23 cellular contexts compared by ENCODE assay signal in the genomic region with DNA sequence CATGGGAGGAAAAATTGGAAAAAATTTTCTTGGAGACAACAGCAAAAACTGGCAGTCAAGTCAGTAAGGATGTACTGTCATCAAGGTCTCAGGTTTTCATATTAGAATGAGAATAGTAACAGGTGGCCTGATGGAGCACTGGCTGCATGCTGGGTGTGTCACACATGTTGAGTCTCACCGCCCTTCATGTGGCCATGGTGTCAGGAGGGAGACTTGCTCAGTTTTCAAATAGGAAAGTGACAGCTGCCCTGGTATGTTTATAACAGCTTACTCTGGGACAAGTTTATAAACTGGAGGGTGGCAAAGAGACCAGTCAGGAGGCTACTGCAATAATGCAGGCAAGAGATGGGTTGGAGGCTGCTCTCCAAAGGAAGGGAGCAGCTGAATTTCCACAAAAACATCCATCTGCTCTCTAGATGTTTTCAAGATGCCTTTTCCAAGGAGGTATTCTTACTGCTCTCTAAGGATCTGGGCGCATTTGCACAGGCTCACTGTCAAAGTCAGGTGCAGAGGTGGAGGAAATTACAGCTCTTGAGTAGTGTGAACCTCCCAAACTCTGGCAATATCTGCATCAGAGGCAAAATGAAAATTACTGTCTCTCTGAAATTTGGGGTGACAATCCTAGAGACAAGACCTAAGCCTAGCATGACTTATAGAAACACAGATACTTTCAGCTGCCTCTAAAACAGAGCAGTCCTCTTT.
"Had no signal": no experiment of that assay in that cellular context is flagged by ENCODE, and none has a peak within 500 bp of the region (broad histone marks: within the 10 kb centered on the region; RNA-seq: fewer than 3 reads in every experiment).

No MANE protein-coding gene starts in this region.

- H3K27ac ChIP-seq: KMS-11, RWPE1 had no signal

- H3K9ac ChIP-seq: KMS-11 had no signal

- DNase-seq: activated CD4-positive, alpha-beta T cell treated with anti-CD3 and anti-CD28 coated beads for 4 hours; activated CD8-positive, alpha-beta memory T cell treated with anti-CD3 and anti-CD28 coated beads, Interleukin-2, amount 50 U/mL, for 4 hours; activated CD8-positive, alpha-beta T cell treated with anti-CD3 and anti-CD28 coated beads for 36 hours; activated gamma-delta T cell treated with Interleukin-2 at 50 U/mL for 16 hours; activated naive CD4-positive, alpha-beta T cell treated with anti-CD3 and anti-CD28 coated beads, Interleukin-2, amount 10 ng/mL, durations not matched to agents 7 days and 5 days; activated naive CD8-positive, alpha-beta T cell treated with anti-CD3 and anti-CD28 coated beads for 36 hours; activated T-cell treated with anti-CD3 and anti-CD28 coated beads, Interleukin-2, amount 50 U/mL, for 72 hours; MV-4-11; NCI-H1092 treated with DMSO at 0.1 percent for 48 hours; NCI-H1694; NCI-H2029; NCI-H2107; NCI-H2227 treated with DMSO at 0.1 percent for 48 hours; NCI-H446 treated with DMSO at 0.1 percent for 48 hours; NCI-H524 treated with DMSO at 0.1 percent for 48 hours; NK-92 treated with Interleukin-12 subunit alpha and Interleukin-12 subunit beta, amount 100 ng/mL, for 24 hours; OCI-M1; Right ventricle myocardium superior had no signal

- H3K4me2 ChIP-seq: KMS-11 had no signal

- ATAC-seq: activated CD4-positive, CD25-positive, alpha-beta regulatory T cell treated with anti-CD3 and anti-CD28 coated beads, Interleukin-2, amount 50 U/mL, for 24 hours; activated CD8-positive, alpha-beta T cell treated with anti-CD3 and anti-CD28 coated beads for 36 hours; activated T-cell treated with anti-CD3 and anti-CD28 coated beads, Interleukin-2, amount 50 U/mL, for 72 hours; HepG2; Panc1 had no signal
